Comparison of ENCODE assay signal across 16 cellular contexts in genomic region chr17:62727916-62728672, GRCh38.
DNase-seq lines count a peak whose midpoint lies in the region; ATAC-seq and TF ChIP-seq lines count a peak whose summit lies in the region.
"Had no signal": no experiment of that assay in that cellular context is flagged by ENCODE, and none has a peak within 500 bp of the region (broad histone marks: within the 10 kb centered on the region; RNA-seq: fewer than 3 reads in every experiment).

No MANE protein-coding gene starts in this region.

- H3K4me1 ChIP-seq in heart right ventricle (peaks cover 0 to 30% (median 12%) of the 10 kb centered on the region in 9 donors), right atrium auricular region (no peaks in the 10 kb centered on the region)

- H3K9me3 ChIP-seq in heart right ventricle, result no peaks in the 10 kb centered on the region
- no peaks in the 10 kb centered on the region for H3K9me3 ChIP-seq in right atrium auricular region

- H3K36me3 ChIP-seq in heart right ventricle (no peaks in the 10 kb centered on the region), right atrium auricular region (no peaks in the 10 kb centered on the region), brain microvascular endothelial cell (replicated peaks) (no peaks in the 10 kb centered on the region)

- DNase-seq in heart right ventricle, result no peak
- DNase-seq in right atrium auricular region (ENCODE audit: low spot score), result no peak
- peak; percentile 42 for DNase-seq in NCI-H1694 (lab: John Stamatoyannopoulos, UW)
- DNase-seq in brain microvascular endothelial cell, result no peak
- DNase-seq in D341Med (ENCODE audit: low spot score), result no peak
- no peak for DNase-seq in 8988T
- DNase-seq in COLO668 (lab: John Stamatoyannopoulos, UW; ENCODE audit: unreplicated experiment), result no peak
- DNase-seq: activated CD4-positive, alpha-beta T cell treated with anti-CD3 and anti-CD28 coated beads for 1 hour; activated CD8-positive, alpha-beta memory T cell treated with anti-CD3 and anti-CD28 coated beads, Interleukin-2, amount 50 U/mL, for 48 hours; DMS79 treated with DMSO at 0.1 percent for 48 hours; effector memory CD8-positive, alpha-beta T cell; PC-9; T-helper 1 cell had no signal

- TF ChIP-seq CTCF in heart right ventricle (IDR thresholded peaks at IDR 0.05), result peak in 7 of 9 donors; percentile 12 to 50 (median 29)
- TF ChIP-seq CTCF in right atrium auricular region (IDR thresholded peaks at IDR 0.05), result peak in 1 of 2 donors; percentile 43
- peak; percentile 6 for TF ChIP-seq CTCF in brain microvascular endothelial cell (IDR thresholded peaks at IDR 0.05; ENCODE audit: low read depth, low read length, missing control alignments)

- H3K27ac ChIP-seq in heart right ventricle, result no peak overlapping the region
- no peak overlapping the region for H3K27ac ChIP-seq in right atrium auricular region
- H3K27ac ChIP-seq in brain microvascular endothelial cell, result no peak overlapping the region
- H3K27ac ChIP-seq: parathyroid adenoma, PC-9 had no signal

- WGBS in heart right ventricle, 2 donors, result 61 to 65% methylated on average over 6 of the region's 6 CpGs

- H3K27me3 ChIP-seq in heart right ventricle (peaks cover 0 to 12% (median 0%) of the 10 kb centered on the region in 7 donors), right atrium auricular region (no peaks in the 10 kb centered on the region), brain microvascular endothelial cell (replicated peaks) (no peaks in the 10 kb centered on the region)

- intact Hi-C loops in heart right ventricle (cut with DNase I), result no loop called here

- H3K4me3 ChIP-seq in heart right ventricle (no peak overlapping the region), right atrium auricular region (no peak overlapping the region), brain microvascular endothelial cell (ENCODE audit: low read depth, low read length) (no peak overlapping the region)
- H3K4me3 ChIP-seq: PC-9 had no signal

- in situ Hi-C loops in brain microvascular endothelial cell (cut with HindIII; ENCODE audit: low pct_ligation_motif_present, low sequenced_read_pairs), result no loop called here

- ATAC-seq in heart right ventricle, result peak in 5 of 8 donors; percentile 22 to 70 (median 51)
- ATAC-seq in GM21723 (IDR thresholded peaks at IDR 0.05; ENCODE audit: unreplicated experiment), result no peak
- ATAC-seq: activated naive CD4-positive, alpha-beta T cell treated with anti-CD3 and anti-CD28 coated beads, Interleukin-2, amount 50 U/mL, for 72 hours; effector memory CD8-positive, alpha-beta T cell had no signal
